In the genomic region with DNA sequence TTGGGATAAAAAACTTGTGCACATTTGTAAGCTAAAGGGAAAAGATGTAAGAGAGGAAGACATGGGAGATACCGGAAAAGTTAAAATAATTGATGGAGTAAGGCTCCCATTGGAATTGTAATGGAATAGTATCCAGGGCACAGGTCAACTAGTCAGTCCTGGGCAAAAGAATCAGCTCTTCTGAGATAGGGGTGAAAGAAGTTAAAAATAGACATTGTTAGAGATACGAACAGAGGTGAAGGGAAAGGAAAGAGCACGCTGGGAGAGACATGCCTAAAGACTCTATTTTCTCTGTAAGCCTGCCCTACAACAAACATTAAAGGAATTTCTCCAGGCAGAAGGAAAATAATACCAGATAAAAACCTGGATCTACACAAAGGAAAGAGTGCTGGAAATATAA, we compare ENCODE assay signal across 27 cellular contexts.
"Had no signal": no experiment of that assay in that cellular context is flagged by ENCODE, and none has a peak within 500 bp of the region (broad histone marks: within the 10 kb centered on the region; RNA-seq: fewer than 3 reads in every experiment).

No MANE protein-coding gene starts in this region.

- H3K79me2 ChIP-seq: parathyroid adenoma had no signal

- H3K27ac Mint-ChIP-seq: dendritic cell treated with granulocyte-macrophage colony-stimulating factor and Interleukin-4, amounts not matched to agents 40 ng/mL and 50 ng/mL, for 4 days; endodermal cell; memory B cell; mesothelial cell of epicardium; naive B cell; natural killer cell treated with Interleukin-12 subunit alpha and Interleukin-12 subunit beta and Interleukin-15 and Interleukin-18, amount 100 ng/mL, for 72 hours; progenitor cell of endocrine pancreas; stimulated activated effector memory CD8-positive, alpha-beta T cell treated with anti-CD3 and anti-CD28 coated beads, Interleukin-12 subunit alpha, Interleukin-12 subunit beta, amount 100 ng/mL, for 72 hours had no signal

- H3K4me1 ChIP-seq: parathyroid adenoma, sigmoid colon, stomach, tibial nerve, upper lobe of left lung had no signal

- H3K9me3 Mint-ChIP-seq: dendritic cell treated with granulocyte-macrophage colony-stimulating factor and Interleukin-4, amounts not matched to agents 40 ng/mL and 50 ng/mL, for 4 days; endodermal cell; memory B cell; mesothelial cell of epicardium; natural killer cell treated with Interleukin-12 subunit alpha and Interleukin-12 subunit beta and Interleukin-15 and Interleukin-18, amount 100 ng/mL, for 72 hours; neural crest cell; stimulated activated effector memory CD8-positive, alpha-beta T cell treated with anti-CD3 and anti-CD28 coated beads, Interleukin-12 subunit alpha, Interleukin-12 subunit beta, amount 100 ng/mL, for 72 hours had no signal

- H3K4me1 Mint-ChIP-seq: endodermal cell; memory B cell; naive B cell; neural crest cell; stimulated activated effector memory CD8-positive, alpha-beta T cell treated with anti-CD3 and anti-CD28 coated beads, Interleukin-12 subunit alpha, Interleukin-12 subunit beta, amount 100 ng/mL, for 72 hours had no signal

- H2AFZ ChIP-seq: parathyroid adenoma had no signal

- H3K36me3 Mint-ChIP-seq: memory B cell; mesothelial cell of epicardium; natural killer cell treated with Interleukin-12 subunit alpha and Interleukin-12 subunit beta and Interleukin-15 and Interleukin-18, amount 100 ng/mL, for 72 hours had no signal

- ATAC-seq: esophagus mucosa; gastrocnemius medialis; left colon; mucosa of descending colon; natural killer cell treated with Interleukin-12 subunit alpha and Interleukin-12 subunit beta and Interleukin-15 and Interleukin-18, amount 100 ng/mL, for 72 hours; stimulated activated effector memory CD8-positive, alpha-beta T cell treated with anti-CD3 and anti-CD28 coated beads, Interleukin-12 subunit alpha, Interleukin-12 subunit beta, amount 100 ng/mL, for 72 hours had no signal

- H3K4me3 Mint-ChIP-seq: dendritic cell treated with granulocyte-macrophage colony-stimulating factor and Interleukin-4, amounts not matched to agents 40 ng/mL and 50 ng/mL, for 4 days; endodermal cell; memory B cell; mesothelial cell of epicardium; naive B cell; natural killer cell treated with Interleukin-12 subunit alpha and Interleukin-12 subunit beta and Interleukin-15 and Interleukin-18, amount 100 ng/mL, for 72 hours; neural crest cell; stimulated activated effector memory CD8-positive, alpha-beta T cell treated with anti-CD3 and anti-CD28 coated beads, Interleukin-12 subunit alpha, Interleukin-12 subunit beta, amount 100 ng/mL, for 72 hours had no signal

- H3K27me3 ChIP-seq: gastrocnemius medialis, sigmoid colon, stomach, tibial nerve, upper lobe of left lung had no signal

- DNase-seq: effector CD8-positive, alpha-beta T cell; endodermal cell; foreskin fibroblast; gastrocnemius medialis; head of caudate nucleus; hippocampal formation; left colon; mucosa of descending colon; naive B cell; sigmoid colon; stimulated activated CD4-positive, alpha-beta T cell treated with anti-CD3 and anti-CD28 coated beads, Interleukin-2, amount 100 ng/mL, for 24 hours; stimulated activated CD4-positive, alpha-beta T cell treated with anti-CD3 and anti-CD28 coated beads, Interleukin-4, amount 100 ng/mL, for 24 hours; stimulated activated naive CD4-positive, alpha-beta T cell treated with Interleukin-2 at 50 U/mL for 16 hours; stomach; upper lobe of left lung had no signal

- H3K4me3 ChIP-seq: gastrocnemius medialis, lung, mucosa of descending colon, sigmoid colon, stomach, tibial nerve, upper lobe of left lung had no signal

- H3K9ac ChIP-seq: parathyroid adenoma had no signal

- H3K9me3 ChIP-seq: gastrocnemius medialis, mucosa of descending colon, sigmoid colon, stomach, tibial nerve, upper lobe of left lung had no signal

- H3K36me3 ChIP-seq: gastrocnemius medialis, sigmoid colon, upper lobe of left lung had no signal

- H3K27me3 Mint-ChIP-seq: dendritic cell treated with granulocyte-macrophage colony-stimulating factor and Interleukin-4, amounts not matched to agents 40 ng/mL and 50 ng/mL, for 4 days; memory B cell; naive B cell; natural killer cell treated with Interleukin-12 subunit alpha and Interleukin-12 subunit beta and Interleukin-15 and Interleukin-18, amount 100 ng/mL, for 72 hours; progenitor cell of endocrine pancreas had no signal

- H3K27ac ChIP-seq: epithelial cell of prostate, gastrocnemius medialis, parathyroid adenoma, sigmoid colon, stomach, tibial nerve, upper lobe of left lung had no signal
